In genomic region chr10:97543025-97543546, GRCh38 we compare ENCODE assay signal across 8 cellular contexts. TPM values are rescaled to one million over a fixed set of nuclear protein-coding genes. Genes with fewer than 3 reads are reported as not detected.
DNase-seq lines count a peak whose midpoint lies in the region; ATAC-seq and TF ChIP-seq lines count a peak whose summit lies in the region.

No MANE protein-coding gene starts in this region.

- no peak overlapping the region for H3K4me2 ChIP-seq in neuronal stem cell (ENCODE audit: insufficient read depth, low read length, poor library complexity, severe bottlenecking)

- H3K14ac ChIP-seq in neuronal stem cell (ENCODE audit: low read length), result no peak overlapping the region

- H3K9me3 ChIP-seq in CD4-positive, CD25-positive, alpha-beta regulatory T cell (ENCODE audit: control insufficient read depth in 2 of 2, low read length in 2 of 2), result no peaks in the 10 kb centered on the region
- no peaks in the 10 kb centered on the region for H3K9me3 ChIP-seq in neuronal stem cell (replicated peaks in 1 of 2; ENCODE audit: control insufficient read depth in 2 of 2, insufficient read depth in 1 of 2, low read depth in 1 of 2, low read length in 2 of 2)
- H3K9me3 ChIP-seq in testis, result no peaks in the 10 kb centered on the region

- H3K18ac ChIP-seq in neuronal stem cell (ENCODE audit: low read length), result peak overlapping the region; percentile 22

- no peaks in the 10 kb centered on the region for H3K9me3 Mint-ChIP-seq in CD4-positive, CD25-positive, alpha-beta regulatory T cell

- TF ChIP-seq CTCF in fibroblast of the aortic adventitia (IDR thresholded peaks at IDR 0.05; ENCODE audit: insufficient read depth, low read length) (no peak), testis (IDR thresholded peaks at IDR 0.05) (no peak)

- WGBS in neuronal stem cell (ENCODE audit: extremely low coverage in 2 of 2, insufficient read length in 2 of 2, insufficient replicate concordance in 1 of 2), 2 donors, result no CpG with 5 or more reads among the region's 10 CpGs
- WGBS in testis, 2 donors, result 65 to 67% methylated on average over 9 to 10 of the region's 10 CpGs

- H3K4ac ChIP-seq in neuronal stem cell (ENCODE audit: low read length), result peak overlapping the region; percentile 2

- H3K27me3 ChIP-seq in CD4-positive, CD25-positive, alpha-beta regulatory T cell (ENCODE audit: control insufficient read depth, insufficient read depth, low read length), result no peaks in the 10 kb centered on the region
- no peaks in the 10 kb centered on the region for H3K27me3 ChIP-seq in neuronal stem cell (ENCODE audit: control insufficient read depth in 3 of 3, insufficient read depth in 3 of 3, low read depth in 1 of 3, low read length in 3 of 3)
- no peaks in the 10 kb centered on the region for H3K27me3 ChIP-seq in testis

- no peaks in the 10 kb centered on the region for H3K36me3 ChIP-seq in CD4-positive, CD25-positive, alpha-beta regulatory T cell (ENCODE audit: control insufficient read depth, insufficient read depth, low read length)
- H3K36me3 ChIP-seq in neuronal stem cell (replicated peaks in 1 of 2; ENCODE audit: control insufficient read depth in 2 of 2, insufficient read depth in 2 of 2, low read length in 2 of 2) (no peaks in the 10 kb centered on the region), testis (ENCODE audit: low read depth, missing control alignments) (no peaks in the 10 kb centered on the region)

- H3K27ac Mint-ChIP-seq in CD4-positive, CD25-positive, alpha-beta regulatory T cell, result peak overlapping the region in 2 of 3 donors; percentile 68 to 71

- H3K79me1 ChIP-seq in neuronal stem cell (ENCODE audit: low read depth, low read length), result no peaks in the 10 kb centered on the region

- no peak for ATAC-seq in CD4-positive, CD25-positive, alpha-beta regulatory T cell (ENCODE audit: low read depth in 2 of 2)

- intact Hi-C loops in testis (cut with DNase I; ENCODE audit: low total_unique reads), result loop anchor here (10.0 kb wide), 1 partner anchor 78 kb away; no protein-coding TSS in a partner anchor

- H2AFZ ChIP-seq in neuronal stem cell (ENCODE audit: low read length), result peak overlapping the region; percentile 63

- no peak overlapping the region for H3K4me3 Mint-ChIP-seq in CD4-positive, CD25-positive, alpha-beta regulatory T cell

- H2BK12ac ChIP-seq in neuronal stem cell (ENCODE audit: low read length), result no peak overlapping the region

- no peak overlapping the region for H3K27ac ChIP-seq in CD4-positive, CD25-positive, alpha-beta regulatory T cell (ENCODE audit: insufficient read depth, low read length, poor library complexity, severe bottlenecking)
- H3K27ac ChIP-seq in neuronal stem cell (replicated peaks; ENCODE audit: low read length) (peak overlapping the region; percentile 86), testis (peak overlapping the region; percentile 61 to 91)

- no peak overlapping the region for H3K23ac ChIP-seq in neuronal stem cell (ENCODE audit: low read depth, low read length, poor library complexity)

- peak overlapping the region; percentile 69 for H2BK15ac ChIP-seq in neuronal stem cell (ENCODE audit: low read length)

- H2BK120ac ChIP-seq in neuronal stem cell (ENCODE audit: low read depth, low read length), result peak overlapping the region; percentile 33

- no peaks in the 10 kb centered on the region for H3K27me3 Mint-ChIP-seq in CD4-positive, CD25-positive, alpha-beta regulatory T cell

- peak in 1 of 3 donors; percentile 20 for DNase-seq in CD4-positive, CD25-positive, alpha-beta regulatory T cell
- DNase-seq in MV-4-11 (lab: John Stamatoyannopoulos, UW), result peak; percentile 88
- peak; percentile 73 for DNase-seq in activated CD8-positive, alpha-beta memory T cell treated with anti-CD3 and anti-CD28 coated beads, Interleukin-2, amount 50 U/mL, for 48 hours
- DNase-seq in fibroblast of the aortic adventitia (ENCODE audit: low read depth), result peak; percentile 92
- DNase-seq in neuronal stem cell (ENCODE audit: low spot score), result no peak
- peak; percentile 66 for DNase-seq in testis
- no peak for DNase-seq in NCI-H1105 treated with DMSO at 0.1 percent for 48 hours (lab: John Stamatoyannopoulos, UW)
- no peak for DNase-seq in NCI-H1417 (lab: John Stamatoyannopoulos, UW)

- no peak overlapping the region for H4K8ac ChIP-seq in neuronal stem cell (ENCODE audit: low read depth, low read length)

- no peaks in the 10 kb centered on the region for H3K4me1 ChIP-seq in CD4-positive, CD25-positive, alpha-beta regulatory T cell (ENCODE audit: control insufficient read depth, insufficient read depth, low read length, poor library complexity, severe bottlenecking)
- peaks cover 25 to 26% of the 10 kb centered on the region in 2 donors for H3K4me1 ChIP-seq in neuronal stem cell (ENCODE audit: control insufficient read depth in 2 of 2, insufficient read depth in 1 of 2, low read depth in 1 of 2, low read length in 2 of 2)
- peaks cover 61% of the 10 kb centered on the region for H3K4me1 ChIP-seq in testis

- TF ChIP-seq POLR2A in testis (IDR thresholded peaks at IDR 0.05), result no peak

- no peak overlapping the region for H2BK5ac ChIP-seq in neuronal stem cell (ENCODE audit: low read length)

- no peak overlapping the region for H4K91ac ChIP-seq in neuronal stem cell (ENCODE audit: low read depth, low read length, poor library complexity)

- H3K9ac ChIP-seq in neuronal stem cell (ENCODE audit: low read depth, low read length, poor library complexity), result peak overlapping the region; percentile 17

- peak overlapping the region; percentile 36 for H2AK5ac ChIP-seq in neuronal stem cell (ENCODE audit: low read depth, low read length)

- H3K36me3 Mint-ChIP-seq in CD4-positive, CD25-positive, alpha-beta regulatory T cell, result no peaks in the 10 kb centered on the region

- peaks cover 0 to 3% (median 0%) of the 10 kb centered on the region in 4 donors for H3K4me1 Mint-ChIP-seq in CD4-positive, CD25-positive, alpha-beta regulatory T cell

- H3K4me3 ChIP-seq in CD4-positive, CD25-positive, alpha-beta regulatory T cell (ENCODE audit: low read depth, low read length), result no peak overlapping the region
- H3K4me3 ChIP-seq in fibroblast of the aortic adventitia (ENCODE audit: low read depth, low read length) (no peak overlapping the region), neuronal stem cell (ENCODE audit: low read length in 2 of 2) (no peak overlapping the region), testis (no peak overlapping the region)

RNA-seq across cellular contexts. Expression of gene ANKRD2, which starts 29.5 kb away (rescaled TPM):
- not detected for total RNA-seq in CD4-positive, CD25-positive, alpha-beta regulatory T cell
- polyA plus RNA-seq in CD4-positive, CD25-positive, alpha-beta regulatory T cell, result not detected
- total RNA-seq in fibroblast of the aortic adventitia (ENCODE audit: low replicate concordance) (0.27 and 0.57 TPM in 2 replicates), testis (1 to 10 TPM in 1 of 2 donors, under 1 TPM in 1; 0.43 to 1.9 TPM)
- not detected for polyA plus RNA-seq in neuronal stem cell (2013, experiment 1 of 2)
- polyA plus RNA-seq in neuronal stem cell (2013, experiment 2 of 2), result not detected
- polyA plus RNA-seq in testis (ENCODE audit: insufficient read depth, low read depth, low replicate concordance), result 3.5 TPM

RNA-seq across cellular contexts. Expression of gene HOGA1, which starts 41.1 kb away (rescaled TPM):
- not detected for total RNA-seq in CD4-positive, CD25-positive, alpha-beta regulatory T cell
- not detected for polyA plus RNA-seq in CD4-positive, CD25-positive, alpha-beta regulatory T cell
- total RNA-seq in fibroblast of the aortic adventitia (ENCODE audit: low replicate concordance) (0.08 and 0.72 TPM in 2 replicates), testis (under 1 TPM; 0.25 to 0.55 TPM)
- 0.24 TPM for polyA plus RNA-seq in neuronal stem cell (2013, experiment 1 of 2)
- 0.24 TPM for polyA plus RNA-seq in neuronal stem cell (2013, experiment 2 of 2)
- polyA plus RNA-seq in testis (ENCODE audit: insufficient read depth, low read depth, low replicate concordance), result 1.5 TPM

RNA-seq across cellular contexts. Expression of gene UBTD1, which starts 44.4 kb away (rescaled TPM):
- 1.4 TPM for total RNA-seq in CD4-positive, CD25-positive, alpha-beta regulatory T cell
- 1 to 10 TPM in 3 of 4 donors, under 1 TPM in 1; 0.22 to 2.2 (median 2.0) TPM for polyA plus RNA-seq in CD4-positive, CD25-positive, alpha-beta regulatory T cell
- 22.1 and 35.2 TPM in 2 replicates for total RNA-seq in fibroblast of the aortic adventitia (ENCODE audit: low replicate concordance)
- 14.8 TPM for polyA plus RNA-seq in neuronal stem cell (2013, experiment 1 of 2)
- 13.8 TPM for polyA plus RNA-seq in neuronal stem cell (2013, experiment 2 of 2)
- total RNA-seq in testis, result 100 to 1,000 TPM; 111 to 143 TPM
- 74.1 TPM for polyA plus RNA-seq in testis (ENCODE audit: insufficient read depth, low read depth, low replicate concordance)

RNA-seq across cellular contexts. Expression of gene MMS19, which starts 44.9 kb away (rescaled TPM):
- 59.6 TPM for total RNA-seq in CD4-positive, CD25-positive, alpha-beta regulatory T cell
- 10 to 100 TPM; 26.7 to 44.5 (median 34.8) TPM for polyA plus RNA-seq in CD4-positive, CD25-positive, alpha-beta regulatory T cell
- 50.9 and 81.1 TPM in 2 replicates for total RNA-seq in fibroblast of the aortic adventitia (ENCODE audit: low replicate concordance)
- 105 TPM for polyA plus RNA-seq in neuronal stem cell (2013, experiment 1 of 2)
- polyA plus RNA-seq in neuronal stem cell (2013, experiment 2 of 2), result 107 TPM
- total RNA-seq in testis, result 100 to 1,000 TPM; 206 to 253 TPM
- polyA plus RNA-seq in testis (ENCODE audit: insufficient read depth, low read depth, low replicate concordance), result 109 TPM

RNA-seq across cellular contexts. Expression of gene C10orf62, which starts 46.4 kb away (rescaled TPM):
- total RNA-seq in CD4-positive, CD25-positive, alpha-beta regulatory T cell, result not detected
- polyA plus RNA-seq in CD4-positive, CD25-positive, alpha-beta regulatory T cell, result not detected
- total RNA-seq in fibroblast of the aortic adventitia (ENCODE audit: low replicate concordance), result not detected in 2 replicates
- not detected for polyA plus RNA-seq in neuronal stem cell (2013, experiment 1 of 2)
- polyA plus RNA-seq in neuronal stem cell (2013, experiment 2 of 2), result not detected
- 100 to 1,000 TPM; 108 to 373 TPM for total RNA-seq in testis
- 304 TPM for polyA plus RNA-seq in testis (ENCODE audit: insufficient read depth, low read depth, low replicate concordance)

Comparison
In these comparisons a context has a peak if more than half of its experiments do, and no peak if none do; other contexts are left out.
1. DNase-seq: peak in MV-4-11 (single experiment), activated CD8-positive, alpha-beta memory T cell treated with anti-CD3 and anti-CD28 coated beads, Interleukin-2, amount 50 U/mL, for 48 hours (single experiment), fibroblast of the aortic adventitia (single experiment) and testis (single experiment); none in neuronal stem cell (single experiment), NCI-H1105 treated with DMSO at 0.1 percent for 48 hours (single experiment) and NCI-H1417 (0 of 3).